ENCODE assay signal across 8 cellular contexts in genomic region chr2:170973492-170974303, GRCh38. TPM values are rescaled to one million over a fixed set of nuclear protein-coding genes. Genes with fewer than 3 reads are reported as not detected.
DNase-seq lines count a peak whose midpoint lies in the region; ATAC-seq, FAIRE-seq and TF ChIP-seq lines count a peak whose summit lies in the region.

No MANE protein-coding gene starts in this region.

- ATAC-seq in HG02623 (IDR thresholded peaks at IDR 0.05; ENCODE audit: unreplicated experiment): peak; percentile 83

- H3K4me3 ChIP-seq in retinal pigment epithelial cell (ENCODE audit: low read length): peak overlapping the region; percentile 74

- FAIRE-seq in GM12892 (lab: Jason Lieb, UNC): peak; percentile 75

- peak; percentile 70 for TF ChIP-seq CTCF in retinal pigment epithelial cell (conservative IDR thresholded peaks at IDR 0.05; ENCODE audit: low read depth, low read length)

- TF ChIP-seq POLR2A in GM12892 (IDR thresholded peaks at IDR 0.05; ENCODE audit: low read depth, low read length): peak; percentile 75

- DNase-seq in GM12892 (ENCODE audit: insufficient read length) (peak; percentile 94), NCI-H1092 treated with DMSO at 0.1 percent for 48 hours (lab: John Stamatoyannopoulos, UW) (peak; percentile 82), T-helper 9 cell (peak; percentile 82), astrocyte of the hippocampus (ENCODE audit: low read depth, low spot score) (peak; percentile 96), hypothalamus (lab: John Stamatoyannopoulos, UW) (peak in 49 of 51 donors; percentile 28 to 85 (median 62)), retinal pigment epithelial cell (ENCODE audit: low read depth) (no peak), NCI-H526 treated with DMSO at 0.1 percent for 48 hours (lab: John Stamatoyannopoulos, UW) (no peak)

RNA-seq across cellular contexts. Expression of gene GORASP2, which starts 44.6 kb away (rescaled TPM):
- 59.6 TPM for polyA plus RNA-seq in GM12892 (2012; ENCODE audit: missing spikeins)

Comparison
In these comparisons a context has a peak if more than half of its experiments do, and no peak if none do; other contexts are left out.
1. DNase-seq: peak in GM12892 (single experiment), NCI-H1092 treated with DMSO at 0.1 percent for 48 hours (single experiment), T-helper 9 cell (single experiment), astrocyte of the hippocampus (single experiment) and hypothalamus (49 of 51); none in retinal pigment epithelial cell (single experiment) and NCI-H526 treated with DMSO at 0.1 percent for 48 hours (single experiment).